In genomic region chr15:46933332-46933731, GRCh38 we compare ENCODE assay signal across 22 cellular contexts.
DNase-seq lines count a peak whose midpoint lies in the region; ATAC-seq and TF ChIP-seq lines count a peak whose summit lies in the region.
"Had no signal": no experiment of that assay in that cellular context is flagged by ENCODE, and none has a peak within 500 bp of the region (broad histone marks: within the 10 kb centered on the region; RNA-seq: fewer than 3 reads in every experiment).

No MANE protein-coding gene starts in this region.

- no peak overlapping the region for H3K4me3 ChIP-seq in MM.1S (ENCODE audit: low read length)
- H3K4me3 ChIP-seq: A549; BLaER1 treated with 17β-estradiol and CSF1 and Interleukin-3, amounts not matched to agents 10 nM and 100 nM; GM12878; GM23248 had no signal

- no peaks in the 10 kb centered on the region for H4K20me1 ChIP-seq in MM.1S (ENCODE audit: insufficient read depth, low read length)
- H4K20me1 ChIP-seq: BLaER1 treated with 17β-estradiol and CSF1 and Interleukin-3, amounts not matched to agents 10 nM and 100 nM had no signal

- H3F3A ChIP-seq in MM.1S (ENCODE audit: insufficient read depth, low read length) = peaks cover 21% of the 10 kb centered on the region

- peak overlapping the region; percentile 72; the same call in 1 of the 2 replicates for H3K27ac ChIP-seq in MM.1S (ENCODE audit: low read length)
- H3K27ac ChIP-seq: A549; BLaER1 treated with 17β-estradiol and CSF1 and Interleukin-3, amounts not matched to agents 10 nM and 100 nM; GM23248 had no signal

- H3K4me1 ChIP-seq in MM.1S (ENCODE audit: low read length) = peaks cover 37% of the 10 kb centered on the region
- H3K4me1 ChIP-seq: A549, BE2C had no signal

- no peaks in the 10 kb centered on the region for H3K36me3 ChIP-seq in MM.1S (replicated peaks; ENCODE audit: insufficient read depth, low read length)
- H3K36me3 ChIP-seq: BE2C; BLaER1 treated with 17β-estradiol and CSF1 and Interleukin-3, amounts not matched to agents 10 nM and 100 nM had no signal

- no peak overlapping the region for H2AFZ ChIP-seq in MM.1S (ENCODE audit: low read length)
- H2AFZ ChIP-seq: GM23248 had no signal

- no peak for TF ChIP-seq CTCF in MM.1S (IDR thresholded peaks at IDR 0.05; ENCODE audit: low read length)

- no peaks in the 10 kb centered on the region for H3K9me3 ChIP-seq in MM.1S (replicated peaks; ENCODE audit: insufficient read depth, low read length)
- H3K9me3 ChIP-seq: A549; BE2C; BLaER1 treated with 17β-estradiol and CSF1 and Interleukin-3, amounts not matched to agents 10 nM and 100 nM had no signal

- DNase-seq in G401 (ENCODE audit: low spot score) (peak; percentile 73), MM.1S (peak; percentile 96), cerebellum (ENCODE audit: low spot score) (peak; percentile 20), hippocampal formation (lab: John Stamatoyannopoulos, UW) (no peak)
- DNase-seq: 8988T; ACHN; AML-193; BE2C; Calu3; CD4-positive, alpha-beta T cell; CD8-positive, alpha-beta memory T cell; DMS53; DND-41; GDM1; GM23248; H7; HCEC 1CT had no signal

- no peaks in the 10 kb centered on the region for H3K9me2 ChIP-seq in MM.1S (replicated peaks; ENCODE audit: insufficient read depth, low read length)

- in situ Hi-C loops in G401 (cut with HindIII; ENCODE audit: low sequenced_read_pairs) = no loop called here

- peak overlapping the region; percentile 42 for H3K9ac ChIP-seq in MM.1S (ENCODE audit: low read length)
- H3K9ac ChIP-seq: BLaER1 treated with 17β-estradiol and CSF1 and Interleukin-3, amounts not matched to agents 10 nM and 100 nM; GM23248 had no signal

- no peaks in the 10 kb centered on the region for H3K27me3 ChIP-seq in MM.1S (replicated peaks; ENCODE audit: insufficient read depth, low read length)
- H3K27me3 ChIP-seq: BE2C; BLaER1 treated with 17β-estradiol and CSF1 and Interleukin-3, amounts not matched to agents 10 nM and 100 nM had no signal

- H3K79me2 ChIP-seq in MM.1S (ENCODE audit: low read length) = no peaks in the 10 kb centered on the region

- ATAC-seq in GM21381 (IDR thresholded peaks at IDR 0.05; ENCODE audit: unreplicated experiment) (no peak), GM19328 (IDR thresholded peaks at IDR 0.05; ENCODE audit: unreplicated experiment) (no peak)
- ATAC-seq: A549, GM12878 had no signal

- peak overlapping the region; percentile 40; the same call in 1 of the 2 replicates for H3K4me2 ChIP-seq in MM.1S (ENCODE audit: low read depth, low read length)
- H3K4me2 ChIP-seq: A549; BLaER1 treated with 17β-estradiol and CSF1 and Interleukin-3, amounts not matched to agents 10 nM and 100 nM had no signal

Comparison
In these comparisons a context has a peak if more than half of its experiments do, and no peak if none do; other contexts are left out.
1. DNase-seq: peak in G401 (single experiment), MM.1S (single experiment) and cerebellum (single experiment); none in hippocampal formation (0 of 2).